ENCODE assay signal across 21 cellular contexts in genomic region chr14:71410578-71411279, GRCh38.
DNase-seq lines count a peak whose midpoint lies in the region; ATAC-seq, FAIRE-seq and TF ChIP-seq lines count a peak whose summit lies in the region.
"Had no signal": no experiment of that assay in that cellular context is flagged by ENCODE, and none has a peak within 500 bp of the region (broad histone marks: within the 10 kb centered on the region; RNA-seq: fewer than 3 reads in every experiment).

No MANE protein-coding gene starts in this region.

- no peak for TF ChIP-seq CTCF in spleen (IDR thresholded peaks at IDR 0.05 in 8 of 11, conservative IDR thresholded peaks at IDR 0.05 in 3 of 11)
- no peak for TF ChIP-seq CTCF in upper lobe of left lung (IDR thresholded peaks at IDR 0.05)

- FAIRE-seq in HTR-8/SVneo (lab: Jason Lieb, UNC) (peak; percentile 74), GM12892 (lab: Jason Lieb, UNC) (no peak)
- FAIRE-seq: frontal cortex, K562 had no signal

- H3K27ac ChIP-seq in spleen (peak overlapping the region in 6 of 8 donors; percentile 30 to 60 (median 54)), upper lobe of left lung (no peak overlapping the region)
- H3K27ac ChIP-seq: hepatocyte, left lung, sigmoid colon had no signal

- H3K9me3 ChIP-seq in spleen (no peaks in the 10 kb centered on the region), upper lobe of left lung (no peaks in the 10 kb centered on the region)
- H3K9me3 ChIP-seq: left lung, sigmoid colon had no signal

- H3K9me3 Mint-ChIP-seq in activated naive CD4-positive, alpha-beta T cell treated with anti-CD3 and anti-CD28 coated beads for 36 hours: no peaks in the 10 kb centered on the region
- H3K9me3 Mint-ChIP-seq in dendritic cell treated with granulocyte-macrophage colony-stimulating factor and Interleukin-4, amounts not matched to agents 40 ng/mL and 50 ng/mL, for 4 days: no peaks in the 10 kb centered on the region
- H3K9me3 Mint-ChIP-seq: CD14-positive monocyte; central memory CD8-positive, alpha-beta T cell; immature natural killer cell; naive thymus-derived CD4-positive, alpha-beta T cell; T-cell had no signal

- H3K36me3 Mint-ChIP-seq in activated naive CD4-positive, alpha-beta T cell treated with anti-CD3 and anti-CD28 coated beads for 36 hours (ENCODE audit: low read depth): peaks cover 7% of the 10 kb centered on the region
- peaks cover 9% of the 10 kb centered on the region for H3K36me3 Mint-ChIP-seq in dendritic cell treated with granulocyte-macrophage colony-stimulating factor and Interleukin-4, amounts not matched to agents 40 ng/mL and 50 ng/mL, for 4 days (ENCODE audit: low read depth)

- ATAC-seq in upper lobe of left lung (ENCODE audit: low FRiP score in 2 of 2): no peak
- ATAC-seq: K562; left lung; naive thymus-derived CD4-positive, alpha-beta T cell; T-cell had no signal

- peak overlapping the region; percentile 60 for H3K27ac Mint-ChIP-seq in activated naive CD4-positive, alpha-beta T cell treated with anti-CD3 and anti-CD28 coated beads for 36 hours
- H3K27ac Mint-ChIP-seq in dendritic cell treated with granulocyte-macrophage colony-stimulating factor and Interleukin-4, amounts not matched to agents 40 ng/mL and 50 ng/mL, for 4 days: peak overlapping the region; percentile 33
- H3K27ac Mint-ChIP-seq: T-cell had no signal

- no peak overlapping the region for H3K4me3 Mint-ChIP-seq in activated naive CD4-positive, alpha-beta T cell treated with anti-CD3 and anti-CD28 coated beads for 36 hours
- no peak overlapping the region for H3K4me3 Mint-ChIP-seq in dendritic cell treated with granulocyte-macrophage colony-stimulating factor and Interleukin-4, amounts not matched to agents 40 ng/mL and 50 ng/mL, for 4 days
- H3K4me3 Mint-ChIP-seq: central memory CD8-positive, alpha-beta T cell; immature natural killer cell; naive thymus-derived CD4-positive, alpha-beta T cell; T-cell had no signal

- no peak overlapping the region for H3K4me3 ChIP-seq in spleen
- H3K4me3 ChIP-seq in upper lobe of left lung: no peak overlapping the region
- H3K4me3 ChIP-seq: hepatocyte, K562, left lung, sigmoid colon had no signal

- intact Hi-C loops in activated naive CD4-positive, alpha-beta T cell treated with anti-CD3 and anti-CD28 coated beads for 36 hours (cut with micrococcal nuclease): loop anchor here (1.0 kb wide), 1 partner anchor 145 kb away; no protein-coding TSS in a partner anchor
- intact Hi-C loops in dendritic cell treated with granulocyte-macrophage colony-stimulating factor and Interleukin-4, amounts not matched to agents 40 ng/mL and 50 ng/mL, for 4 days (cut with micrococcal nuclease): no loop called here
- intact Hi-C loops in spleen (cut with DNase I; ENCODE audit: low total_unique reads): no loop called here

- H3K4me1 ChIP-seq in spleen: peaks cover 0 to 71% (median 30%) of the 10 kb centered on the region in 6 donors
- H3K4me1 ChIP-seq in upper lobe of left lung: peaks cover 3 to 15% (median 11%) of the 10 kb centered on the region in 4 donors

- CTCF ChIA-PET in activated naive CD4-positive, alpha-beta T cell treated with anti-CD3 and anti-CD28 coated beads for 36 hours (lab: Charles Lee): interaction anchor here (0.6 kb wide), 1 partner anchor 59 kb away, joined by 3 read pairs; no protein-coding TSS in a partner anchor

- no peak for TF ChIP-seq POLR2A in spleen (IDR thresholded peaks at IDR 0.05)
- no peak for TF ChIP-seq POLR2A in upper lobe of left lung (IDR thresholded peaks at IDR 0.05)
- TF ChIP-seq POLR2A in GM12892 (IDR thresholded peaks at IDR 0.05; ENCODE audit: low read depth, low read length): no peak

- no peak for TF ChIP-seq EP300 in upper lobe of left lung (IDR thresholded peaks at IDR 0.05)

- H3K27me3 ChIP-seq in spleen (replicated peaks in 1 of 7) (no peaks in the 10 kb centered on the region), upper lobe of left lung (no peaks in the 10 kb centered on the region)
- H3K27me3 ChIP-seq: hepatocyte, left lung, sigmoid colon had no signal

- no peaks in the 10 kb centered on the region for H3K27me3 Mint-ChIP-seq in activated naive CD4-positive, alpha-beta T cell treated with anti-CD3 and anti-CD28 coated beads for 36 hours (ENCODE audit: low read depth)
- H3K27me3 Mint-ChIP-seq in dendritic cell treated with granulocyte-macrophage colony-stimulating factor and Interleukin-4, amounts not matched to agents 40 ng/mL and 50 ng/mL, for 4 days: no peaks in the 10 kb centered on the region
- H3K27me3 Mint-ChIP-seq: central memory CD8-positive, alpha-beta T cell; naive thymus-derived CD4-positive, alpha-beta T cell; T-cell had no signal

- DNase-seq in activated naive CD4-positive, alpha-beta T cell treated with anti-CD3 and anti-CD28 coated beads for 36 hours: no peak
- DNase-seq in activated naive CD4-positive, alpha-beta T cell (lab: John Stamatoyannopoulos, UW): no peak
- no peak for DNase-seq in HTR-8/SVneo (ENCODE audit: insufficient read length, low spot score)
- no peak for DNase-seq in spleen
- no peak for DNase-seq in upper lobe of left lung
- no peak for DNase-seq in NCI-H446 (lab: John Stamatoyannopoulos, UW)
- DNase-seq in GM12892 (ENCODE audit: insufficient read length): no peak
- DNase-seq: activated CD4-positive, alpha-beta T cell treated with anti-CD3 and anti-CD28 coated beads for 1 hour; aorta; immature natural killer cell; left lung; naive thymus-derived CD4-positive, alpha-beta T cell; SHP77; sigmoid colon; T-cell had no signal

- H3K4me1 Mint-ChIP-seq in activated naive CD4-positive, alpha-beta T cell treated with anti-CD3 and anti-CD28 coated beads for 36 hours (ENCODE audit: low read depth): peaks cover 42% of the 10 kb centered on the region
- H3K4me1 Mint-ChIP-seq in dendritic cell treated with granulocyte-macrophage colony-stimulating factor and Interleukin-4, amounts not matched to agents 40 ng/mL and 50 ng/mL, for 4 days (ENCODE audit: low read depth): peaks cover 41% of the 10 kb centered on the region

- 68 to 87% (median 77%) methylated on average over 5 of the region's 5 CpGs for WGBS in spleen, 5 donors
- WGBS in upper lobe of left lung, 2 donors: 92% methylated on average over 5 of the region's 5 CpGs

- peaks cover 0 to 9% (median 0%) of the 10 kb centered on the region in 6 donors for H3K36me3 ChIP-seq in spleen
- no peaks in the 10 kb centered on the region for H3K36me3 ChIP-seq in upper lobe of left lung
- H3K36me3 ChIP-seq: left lung, sigmoid colon had no signal

Comparison
In these comparisons a context has a peak if more than half of its experiments do, and no peak if none do; other contexts are left out.
1. H3K27ac ChIP-seq: peak in spleen (6 of 8); none in upper lobe of left lung (0 of 4).